Comparison of ENCODE assay signal across 8 cellular contexts in the genomic region with DNA sequence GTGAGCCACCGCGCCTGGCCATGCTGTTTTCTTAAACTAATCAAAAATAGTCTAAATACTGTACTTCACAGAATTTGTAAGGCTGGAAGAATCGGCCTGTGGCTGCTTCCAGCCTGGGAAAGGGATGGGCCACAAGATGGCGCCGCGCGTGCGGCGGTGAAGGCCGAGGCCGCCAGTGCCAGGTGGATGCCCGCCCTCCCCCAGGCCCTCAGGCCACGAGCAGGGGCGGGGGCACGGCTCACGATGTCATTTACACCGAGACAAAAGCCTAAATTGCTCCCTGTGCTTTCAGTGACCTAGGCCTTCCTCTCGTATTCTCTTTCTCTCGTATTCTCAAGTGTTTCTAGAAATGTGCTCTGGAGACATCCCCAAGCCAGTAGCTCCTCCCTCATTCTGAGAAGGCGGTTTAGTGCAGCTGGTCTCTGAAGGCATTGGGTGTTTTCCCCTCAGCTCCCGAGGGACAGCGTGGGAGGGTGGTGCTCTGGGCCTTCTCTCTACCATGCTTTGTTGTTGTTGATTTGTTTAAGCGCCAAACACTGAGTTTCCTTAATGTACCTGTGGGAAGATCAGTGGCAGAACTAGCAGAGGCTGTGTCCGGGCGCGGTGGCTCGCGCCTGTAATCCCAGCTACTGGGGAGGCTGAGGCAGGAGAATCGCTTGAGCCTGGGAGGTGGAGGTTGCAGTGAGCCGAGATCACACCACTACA.
A peak's percentile ranks its signal among the peaks of the same experiment; 100 is the strongest.
DNase-seq lines count a peak whose midpoint lies in the region; ATAC-seq, FAIRE-seq and TF ChIP-seq lines count a peak whose summit lies in the region.

No MANE protein-coding gene starts in this region.

- peak overlapping the region; percentile 41 to 84 (median 77) for H3K4me3 Mint-ChIP-seq in CD4-positive, alpha-beta memory T cell

- H3K4me2 ChIP-seq in H1 (ENCODE audit: insufficient read depth in 1 of 2, low read depth in 2 of 2, low read length in 2 of 2) = peak overlapping the region; percentile 0 to 51; a peak in 3 of 4 replicates

- H3K9me3 ChIP-seq in CD4-positive, alpha-beta memory T cell (ENCODE audit: control insufficient read depth in 1 of 2, low read length in 2 of 2) = no peaks in the 10 kb centered on the region
- no peaks in the 10 kb centered on the region for H3K9me3 ChIP-seq in H1 (ENCODE audit: insufficient read depth in 2 of 2, low read depth in 1 of 2, low read length in 1 of 2)

- H2AFZ ChIP-seq in H1 (ENCODE audit: low read length) = peak overlapping the region; percentile 63; the same call in 1 of the 2 replicates

- peak; percentile 96 to 97 for TF ChIP-seq RAD21 in H1 (IDR thresholded peaks at IDR 0.05 in 1 of 2, conservative IDR thresholded peaks at IDR 0.05 in 1 of 2; ENCODE audit: low read depth in 2 of 2, low read length in 2 of 2)

- no peaks in the 10 kb centered on the region for H4K20me1 ChIP-seq in H1 (replicated peaks in 1 of 2; ENCODE audit: control insufficient read depth in 1 of 2, insufficient read depth in 2 of 2, low read length in 2 of 2)

- peak overlapping the region; percentile 12 for H4K91ac ChIP-seq in H1 (replicated peaks; ENCODE audit: insufficient read length, low read length)

- no peak overlapping the region for H3K27ac ChIP-seq in CD4-positive, alpha-beta memory T cell (ENCODE audit: low read depth, low read length)
- no peak overlapping the region for H3K27ac ChIP-seq in H1 (ENCODE audit: low read depth, low read length)

- FAIRE-seq in H1 (lab: Jason Lieb, UNC) = no peak

- H2BK12ac ChIP-seq in H1 (ENCODE audit: low read depth, low read length) = peak overlapping the region; percentile 90; the same call in 1 of the 2 replicates

- no peak overlapping the region for H3K14ac ChIP-seq in H1 (ENCODE audit: insufficient read length)

- TF ChIP-seq POLR2A in H1 (IDR thresholded peaks at IDR 0.05; ENCODE audit: control extremely low read depth in 1 of 2, low read depth in 2 of 2, low read length in 2 of 2) = no peak

- peak overlapping the region in 1 of 2 donors; percentile 27 for H3K4me3 ChIP-seq in CD4-positive, alpha-beta memory T cell (ENCODE audit: low read length in 2 of 2)
- H3K4me3 ChIP-seq in H1 (ENCODE audit: extremely low read depth in 1 of 4, insufficient read depth in 2 of 4, low read depth in 3 of 4, low read length in 4 of 4) = peak overlapping the region in 3 of 4 experiments; percentile 14 to 38 (median 35); a peak in 4 of 8 replicates

- no peaks in the 10 kb centered on the region for H3K23me2 ChIP-seq in H1 (ENCODE audit: low read depth, low read length)

- no peak overlapping the region for H3K4ac ChIP-seq in H1 (replicated peaks; ENCODE audit: insufficient read length, low read depth, low read length)

- intact Hi-C loops in CD4-positive, alpha-beta memory T cell (cut with micrococcal nuclease) = loop anchor here (1.0 to 2.0 kb wide), 4 partner anchors 84 to 447 kb away; partner anchors contain the start of gene CAMK1D

- H2AK5ac ChIP-seq in H1 (ENCODE audit: low read depth, low read length) = no peak overlapping the region; the same call in 1 of the 2 replicates

- no peaks in the 10 kb centered on the region for H3K79me1 ChIP-seq in H1 (ENCODE audit: low read depth, low read length)

- H3K36me3 ChIP-seq in CD4-positive, alpha-beta memory T cell (ENCODE audit: insufficient read depth, low read length) = no peaks in the 10 kb centered on the region
- H3K36me3 ChIP-seq in H1 (ENCODE audit: control insufficient read depth in 2 of 4, insufficient read depth in 4 of 4, low read length in 3 of 4) = no peaks in the 10 kb centered on the region; a peak in 1 of 8 replicates

- TF ChIP-seq CTCF in H1 (IDR thresholded peaks at IDR 0.05; ENCODE audit: control extremely low read depth in 1 of 3, insufficient read depth in 1 of 3, low read depth in 1 of 3, low read length in 3 of 3) = peak; percentile 78 to 91 (median 81)

- H3K79me2 ChIP-seq in H1 (ENCODE audit: control insufficient read depth in 1 of 2, insufficient read depth in 2 of 2, low read length in 2 of 2) = no peaks in the 10 kb centered on the region

- no peak overlapping the region; the same call in 1 of the 2 replicates for H2BK5ac ChIP-seq in H1 (ENCODE audit: low read depth, low read length)

- TF ChIP-seq EP300 in H1 (IDR thresholded peaks at IDR 0.05; ENCODE audit: borderline replicate concordance in 1 of 2, low read depth in 2 of 2, low read length in 2 of 2) = peak in 1 of 2 experiments; percentile 23; a peak in 1 of 3 replicates

- H3K56ac ChIP-seq in H1 (replicated peaks; ENCODE audit: insufficient read length, low read depth, low read length) = no peak overlapping the region

- peak overlapping the region in 5 of 7 donors; percentile 2 to 82 (median 78) for H3K27ac Mint-ChIP-seq in CD4-positive, alpha-beta memory T cell

- no peaks in the 10 kb centered on the region for H3K9me3 Mint-ChIP-seq in CD4-positive, alpha-beta memory T cell

- H3K23ac ChIP-seq in H1 (ENCODE audit: insufficient read length) = no peak overlapping the region

- no peaks in the 10 kb centered on the region for H3K27me3 ChIP-seq in CD4-positive, alpha-beta memory T cell (ENCODE audit: insufficient read depth, low read length)
- no peaks in the 10 kb centered on the region for H3K27me3 ChIP-seq in H1 (replicated peaks in 1 of 4; ENCODE audit: control insufficient read depth in 3 of 4, extremely low read depth in 1 of 4, insufficient read depth in 3 of 4, low read length in 3 of 4)

- no peak overlapping the region for H2BK120ac ChIP-seq in H1 (replicated peaks; ENCODE audit: low read depth, low read length)

- H4K5ac ChIP-seq in H1 (ENCODE audit: insufficient read length, low read depth, low read length) = no peak overlapping the region

- POLR2A ChIA-PET in CD4-positive, alpha-beta memory T cell (lab: Charles Lee; ENCODE audit: partially characterized antibody) = interaction anchor here (1.2 kb wide), 1 partner anchor 392 kb away, joined by 10 read pairs; no protein-coding TSS in a partner anchor
- POLR2A ChIA-PET in H1 (lab: Charles Lee; ENCODE audit: partially characterized antibody) = interaction anchor here (0.6 to 1.0 kb wide), 3 partner anchors 10 to 209 kb away, joined by 3 read pairs; no protein-coding TSS in a partner anchor

- 30% methylated on average over 30 of the region's 30 CpGs; no CpG with 5 or more reads in 1 of the 2 experiments for WGBS in H1 (ENCODE audit: extremely low coverage in 1 of 2, insufficient coverage in 1 of 2, insufficient read length in 1 of 2, insufficient replicate concordance in 2 of 2, low coverage in 1 of 2, low lambda C conversion rate in 2 of 2, missing lambda C conversion rate in 1 of 2), 2 experiments

- no peaks in the 10 kb centered on the region for H3K27me3 Mint-ChIP-seq in CD4-positive, alpha-beta memory T cell

- H3K4me1 ChIP-seq in CD4-positive, alpha-beta memory T cell (ENCODE audit: insufficient read depth, low read length) = peaks cover 4% of the 10 kb centered on the region
- peaks cover 0 to 3% (median 0%) of the 10 kb centered on the region in 4 experiments; a peak in 1 of 7 replicates for H3K4me1 ChIP-seq in H1 (replicated peaks in 1 of 4; ENCODE audit: control insufficient read depth in 3 of 4, insufficient read depth in 4 of 4, low read length in 3 of 4)

- DNase-seq in CD4-positive, alpha-beta memory T cell = peak; percentile 59 to 73 (median 63)
- DNase-seq in NCI-H774 (lab: John Stamatoyannopoulos, UW) (peak; percentile 86), H1 (ENCODE audit: low read depth in 1 of 2, low spot score in 2 of 2) (peak; percentile 81 to 90), midbrain (lab: John Stamatoyannopoulos, UW) (peak; percentile 71)
- DNase-seq in activated CD8-positive, alpha-beta memory T cell treated with anti-CD3 and anti-CD28 coated beads for 48 hours (ENCODE audit: low read depth in 2 of 3, low spot score in 2 of 3) = peak; percentile 39 to 46 (median 41)
- peak; percentile 48 to 59 for DNase-seq in stimulated activated CD8-positive, alpha-beta memory T cell treated with anti-CD3 and anti-CD28 coated beads, Interleukin-15, amount 100 ng/mL, for 48 hours (ENCODE audit: low read depth in 2 of 2)

- ATAC-seq in GM19438 (IDR thresholded peaks at IDR 0.05; ENCODE audit: low read depth, unreplicated experiment) (peak; percentile 89), HG03558 (IDR thresholded peaks at IDR 0.05; ENCODE audit: extremely low read depth, unreplicated experiment) (peak; percentile 78)

- 0 out of 2 replicates have a peak overlapping the region, but pooled peaks have one; percentile 2 for H2BK20ac ChIP-seq in H1 (ENCODE audit: low read length)

- H2BK15ac ChIP-seq in H1 (ENCODE audit: low read length) = no peak overlapping the region

- peaks cover 7 to 18% (median 13%) of the 10 kb centered on the region in 4 donors for H3K4me1 Mint-ChIP-seq in CD4-positive, alpha-beta memory T cell

- H3K18ac ChIP-seq in H1 (ENCODE audit: extremely low read depth, low read length) = peak overlapping the region; percentile 68; the same call in 1 of the 2 replicates

- no peak overlapping the region for H4K8ac ChIP-seq in H1 (ENCODE audit: extremely low read depth, insufficient read depth, low read length)

- H3K9ac ChIP-seq in H1 (replicated peaks in 1 of 4; ENCODE audit: extremely low read depth in 1 of 4, low read depth in 3 of 4, low read length in 3 of 4) = peak overlapping the region in 3 of 4 experiments; percentile 32 to 58 (median 48); a peak in 3 of 7 replicates

- peaks cover 0 to 6% of the 10 kb centered on the region in 2 donors for H3K36me3 Mint-ChIP-seq in CD4-positive, alpha-beta memory T cell

- CTCF ChIA-PET in CD4-positive, alpha-beta memory T cell (lab: Charles Lee; ENCODE audit: partially characterized antibody) = interaction anchor here (0.6 to 10.1 kb wide), 36 partner anchors 11 to 835 kb away, joined by 3 to 240 read pairs (median 4); partner anchors contain the start of gene OPTN
- CTCF ChIA-PET in H1 (lab: Charles Lee; ENCODE audit: partially characterized antibody) = interaction anchor here (0.5 to 9.3 kb wide), 21 partner anchors 10 to 707 kb away, joined by 3 to 62 read pairs (median 4); no protein-coding TSS in a partner anchor

TF ChIP-seq in H1, 55 proteins besides CTCF, POLR2A, EP300 and RAD21 (continues in another document):
- TF ChIP-seq SIN3A (conservative IDR thresholded peaks at IDR 0.05 in 1 of 2, IDR thresholded peaks at IDR 0.05 in 1 of 2; ENCODE audit: low read depth in 1 of 2, low read length in 2 of 2) (0 out of 4 replicates have a peak, but pooled peaks of 1 of the 2 experiments have one; percentile 53), ZNF274 (IDR thresholded peaks at IDR 0.05; ENCODE audit: borderline replicate concordance, extremely low read depth, low read length) (no peak), JUND (IDR thresholded peaks at IDR 0.05; ENCODE audit: low read length) (peak; percentile 52; the same call in 1 of the 2 replicates), CREB1 (IDR thresholded peaks at IDR 0.05) (peak; percentile 38; the same call in 1 of the 2 replicates), RFX5 (IDR thresholded peaks at IDR 0.05; ENCODE audit: borderline replicate concordance, low read depth, low read length) (no peak), CHD2 (IDR thresholded peaks at IDR 0.05; ENCODE audit: low read length) (0 out of 2 replicates have a peak, but pooled peaks have one; percentile 29), TEAD4 (IDR thresholded peaks at IDR 0.05; ENCODE audit: low read depth, low read length) (no peak), TAF1 (IDR thresholded peaks at IDR 0.05; ENCODE audit: low read depth, low read length) (peak; percentile 32; the same call in 1 of the 2 replicates), YY1 (IDR thresholded peaks at IDR 0.05; ENCODE audit: low read depth, low read length) (peak; percentile 88)
